In genomic region chr7:151373599-151373998, GRCh38 we compare ENCODE assay signal across 22 cellular contexts. TPM values are rescaled to one million over a fixed set of nuclear protein-coding genes. Genes with fewer than 3 reads are reported as not detected.
"Had no signal": no experiment of that assay in that cellular context is flagged by ENCODE, and none has a peak within 500 bp of the region (broad histone marks: within the 10 kb centered on the region; RNA-seq: fewer than 3 reads in every experiment).

No MANE protein-coding gene starts in this region.

- H3K4me3 Mint-ChIP-seq: activated naive CD4-positive, alpha-beta T cell treated with anti-CD3 and anti-CD28 coated beads, Interleukin-2, amount 10 ng/mL, durations not matched to agents 7 days and 5 days; activated naive CD8-positive, alpha-beta T cell treated with anti-CD3 and anti-CD28 coated beads, Interleukin-2, amount 10 ng/mL, durations not matched to agents 7 days and 5 days; activated T-helper 1 cell treated with anti-CD3 and anti-CD28 coated beads, Interleukin-12 subunit alpha, Interleukin-12 subunit beta, Interleukin-2, Interleukin-4 antibody, amounts not matched to agents 30 ng/mL and 10 ng/mL and 1 ng/mL, durations not matched to agents 14 hours and 24 hours and 36 hours; brain; stimulated activated naive CD8-positive, alpha-beta T cell treated with anti-CD3 and anti-CD28 coated beads, Interleukin-15, Interleukin-2, amounts not matched to agents 100 ng/mL and 50 ng/mL, for 24 hours; type B pancreatic cell had no signal

- H3K4me1 ChIP-seq: left lung, right atrium auricular region, uterus had no signal

- H3K27me3 ChIP-seq: ascending aorta, cardiac muscle cell, heart left ventricle, left lung, right atrium auricular region, uterus had no signal

- H3K4me3 ChIP-seq: ascending aorta, cardiac muscle cell, heart left ventricle, left lung, lung, right atrium auricular region, uterus had no signal

- H3K36me3 ChIP-seq: uterus had no signal

- DNase-seq: activated CD4-positive, alpha-beta T cell treated with anti-CD3 and anti-CD28 coated beads for 4 hours; activated CD4-positive, alpha-beta T cell treated with anti-CD3 and anti-CD28 coated beads, Interleukin-2, amount 50 U/mL, for 4 hours; activated naive CD4-positive, alpha-beta T cell treated with anti-CD3 and anti-CD28 coated beads, Interleukin-2, amount 10 ng/mL, durations not matched to agents 7 days and 5 days; activated naive CD8-positive, alpha-beta T cell treated with anti-CD3 and anti-CD28 coated beads, Interleukin-2, amount 10 ng/mL, durations not matched to agents 7 days and 5 days; activated T-cell treated with anti-CD3 and anti-CD28 coated beads for 4 hours; foreskin fibroblast; nucleus accumbens; stimulated activated CD4-positive, alpha-beta T cell treated with anti-CD3 and anti-CD28 coated beads, Interleukin-2, amount 100 ng/mL, for 48 hours; T-helper 1 cell; uterus had no signal

- H3K27ac Mint-ChIP-seq: activated naive CD4-positive, alpha-beta T cell treated with anti-CD3 and anti-CD28 coated beads, Interleukin-2, amount 10 ng/mL, durations not matched to agents 7 days and 5 days; activated naive CD8-positive, alpha-beta T cell treated with anti-CD3 and anti-CD28 coated beads, Interleukin-2, amount 10 ng/mL, durations not matched to agents 7 days and 5 days; activated T-helper 1 cell treated with anti-CD3 and anti-CD28 coated beads, Interleukin-12 subunit alpha, Interleukin-12 subunit beta, Interleukin-2, Interleukin-4 antibody, amounts not matched to agents 30 ng/mL and 10 ng/mL and 1 ng/mL, durations not matched to agents 14 hours and 24 hours and 36 hours; stimulated activated naive CD8-positive, alpha-beta T cell treated with anti-CD3 and anti-CD28 coated beads, Interleukin-15, Interleukin-2, amounts not matched to agents 100 ng/mL and 50 ng/mL, for 24 hours had no signal

- H3K9me3 Mint-ChIP-seq: activated naive CD4-positive, alpha-beta T cell treated with anti-CD3 and anti-CD28 coated beads, Interleukin-2, amount 10 ng/mL, durations not matched to agents 7 days and 5 days; activated naive CD8-positive, alpha-beta T cell treated with anti-CD3 and anti-CD28 coated beads, Interleukin-2, amount 10 ng/mL, durations not matched to agents 7 days and 5 days; activated T-helper 1 cell treated with anti-CD3 and anti-CD28 coated beads, Interleukin-12 subunit alpha, Interleukin-12 subunit beta, Interleukin-2, Interleukin-4 antibody, amounts not matched to agents 30 ng/mL and 10 ng/mL and 1 ng/mL, durations not matched to agents 14 hours and 24 hours and 36 hours; brain; stimulated activated naive CD8-positive, alpha-beta T cell treated with anti-CD3 and anti-CD28 coated beads, Interleukin-15, Interleukin-2, amounts not matched to agents 100 ng/mL and 50 ng/mL, for 24 hours; type B pancreatic cell had no signal

- ATAC-seq: left lung had no signal

- H3K27ac ChIP-seq: ascending aorta, heart left ventricle, left lung, parathyroid adenoma, right atrium auricular region, uterus had no signal

- H3K9ac ChIP-seq: parathyroid adenoma had no signal

- H3K9me3 ChIP-seq: ascending aorta, heart left ventricle, left lung, right atrium auricular region, uterus had no signal

- H2AFZ ChIP-seq: parathyroid adenoma had no signal

- H3K27me3 Mint-ChIP-seq: activated naive CD4-positive, alpha-beta T cell treated with anti-CD3 and anti-CD28 coated beads, Interleukin-2, amount 10 ng/mL, durations not matched to agents 7 days and 5 days; activated naive CD8-positive, alpha-beta T cell treated with anti-CD3 and anti-CD28 coated beads, Interleukin-2, amount 10 ng/mL, durations not matched to agents 7 days and 5 days; brain; stimulated activated naive CD8-positive, alpha-beta T cell treated with anti-CD3 and anti-CD28 coated beads, Interleukin-15, Interleukin-2, amounts not matched to agents 100 ng/mL and 50 ng/mL, for 24 hours; type B pancreatic cell had no signal

RNA-seq across cellular contexts. Expression of gene WDR86, which starts 36.2 kb away (rescaled TPM):
- total RNA-seq: activated T-helper 1 cell treated with anti-CD3 and anti-CD28 coated beads, Interleukin-12 subunit alpha, Interleukin-12 subunit beta, Interleukin-2, Interleukin-4 antibody, amounts not matched to agents 30 ng/mL and 10 ng/mL and 1 ng/mL, durations not matched to agents 14 hours and 24 hours and 36 hours; pulmonary artery endothelial cell had no signal
- polyA plus RNA-seq: heart left ventricle had no signal
